In the genomic region with DNA sequence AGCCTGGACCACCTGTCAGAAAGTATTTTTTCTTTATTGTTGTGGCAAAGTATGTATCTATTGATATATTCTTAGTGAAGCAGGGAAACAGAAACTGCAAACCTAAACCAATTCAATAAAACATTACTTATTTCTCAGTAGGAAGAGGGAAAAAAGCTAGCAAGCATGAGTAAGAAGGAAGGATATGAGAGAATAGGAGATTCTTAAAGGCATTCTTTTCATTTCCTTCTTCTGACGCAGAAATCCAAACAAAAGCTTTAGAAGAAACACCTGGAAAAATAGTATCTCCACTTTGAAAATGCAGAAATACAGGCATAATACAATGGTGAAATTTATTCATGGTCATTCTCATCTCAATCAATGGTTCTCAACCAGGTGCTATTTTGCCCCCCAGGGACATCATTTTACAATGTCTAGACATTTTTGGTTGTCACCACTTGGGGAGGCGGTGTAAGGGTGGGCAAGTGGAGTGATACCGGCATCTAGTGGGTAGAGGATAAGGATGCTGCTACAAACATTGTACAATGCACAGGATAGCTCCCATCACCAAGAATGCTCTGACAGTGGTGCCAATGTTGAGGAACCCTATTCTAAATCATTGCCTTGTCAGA, we compare ENCODE assay signal across 18 cellular contexts. TPM values are rescaled to one million over a fixed set of nuclear protein-coding genes. Genes with fewer than 3 reads are reported as not detected.
DNase-seq lines count a peak whose midpoint lies in the region; ATAC-seq, FAIRE-seq and TF ChIP-seq lines count a peak whose summit lies in the region.
"Had no signal": no experiment of that assay in that cellular context is flagged by ENCODE, and none has a peak within 500 bp of the region (broad histone marks: within the 10 kb centered on the region; RNA-seq: fewer than 3 reads in every experiment).

No MANE protein-coding gene starts in this region.

- no peak overlapping the region for H3K4me2 ChIP-seq in GM12878 (ENCODE audit: control insufficient read depth, insufficient read depth)

- H4K20me1 ChIP-seq in GM12878 (ENCODE audit: control insufficient read depth, insufficient read depth): no peaks in the 10 kb centered on the region

- H3K27ac Mint-ChIP-seq in mesothelial cell of epicardium: no peak overlapping the region
- H3K27ac Mint-ChIP-seq: activated CD4-positive, alpha-beta memory T cell treated with anti-CD3 and anti-CD28 coated beads for 36 hours; H9 had no signal

- no peaks in the 10 kb centered on the region for H3K27me3 Mint-ChIP-seq in mesothelial cell of epicardium (ENCODE audit: low read depth)
- H3K27me3 Mint-ChIP-seq: activated CD4-positive, alpha-beta memory T cell treated with anti-CD3 and anti-CD28 coated beads for 36 hours had no signal

- H2AFZ ChIP-seq in GM12878 (ENCODE audit: control insufficient read depth, low read depth, low read length): no peak overlapping the region

- H3K9ac ChIP-seq in GM12878 (ENCODE audit: control insufficient read depth, insufficient read depth, low read length): no peak overlapping the region

- intact Hi-C loops in GM12878 (cut with micrococcal nuclease; ENCODE audit: unreplicated experiment) (loop anchor here (1.0 to 2.0 kb wide), 2 partner anchors 249 to 395 kb away; no protein-coding TSS in a partner anchor), posterior vena cava (cut with DNase I) (no loop called here)

- peak; percentile 42 for TF ChIP-seq RAD21 in GM12878 (IDR thresholded peaks at IDR 0.05; ENCODE audit: insufficient read depth, low read depth, low read length)

- no peak overlapping the region for H3K4me3 Mint-ChIP-seq in mesothelial cell of epicardium
- H3K4me3 Mint-ChIP-seq: activated CD4-positive, alpha-beta memory T cell treated with anti-CD3 and anti-CD28 coated beads for 36 hours; H9 had no signal

- TF ChIP-seq EP300 in GM12878 (IDR thresholded peaks at IDR 0.05; ENCODE audit: borderline replicate concordance in 1 of 2, control insufficient read depth in 1 of 2, low read depth in 2 of 2, low read length in 2 of 2): no peak

- peaks cover 3% of the 10 kb centered on the region; the same call in 1 of the 2 replicates for H3K4me1 ChIP-seq in GM12878 (ENCODE audit: control insufficient read depth, insufficient read depth, low read length)

- in situ Hi-C loops in GM12878 (cut with MboI): no loop called here

- no peaks in the 10 kb centered on the region for H3K36me3 ChIP-seq in GM12878 (ENCODE audit: control insufficient read depth in 2 of 2, insufficient read depth in 2 of 2, low read length in 1 of 2)
- H3K36me3 ChIP-seq: neutrophil had no signal

- TF ChIP-seq CTCF in GM12878 (IDR thresholded peaks at IDR 0.05 in 2 of 3, conservative IDR thresholded peaks at IDR 0.05 in 1 of 3; ENCODE audit: control insufficient read depth in 2 of 3, extremely low read depth in 1 of 3, insufficient read depth in 1 of 3, low read depth in 3 of 3, low read length in 3 of 3) (peak in 1 of 3 experiments; percentile 10; a peak in 1 of 6 replicates), mesothelial cell of epicardium (IDR thresholded peaks at IDR 0.05; ENCODE audit: unreplicated experiment) (no peak)

- no peaks in the 10 kb centered on the region for H3K79me2 ChIP-seq in GM12878 (ENCODE audit: control insufficient read depth, insufficient read depth, low read length)

- H3K9me3 Mint-ChIP-seq in mesothelial cell of epicardium: peaks cover 13% of the 10 kb centered on the region
- H3K9me3 Mint-ChIP-seq: activated CD4-positive, alpha-beta memory T cell treated with anti-CD3 and anti-CD28 coated beads for 36 hours had no signal

- RAD21 ChIA-PET in GM12878 (lab: Charles Lee; ENCODE audit: unreplicated experiment): interaction anchor here (0.7 to 1.7 kb wide), 6 partner anchors 76 to 395 kb away, joined by 3 to 5 read pairs (median 3); no protein-coding TSS in a partner anchor

- POLR2A ChIA-PET in GM12878 (lab: Charles Lee): no interaction called here

- 12% methylated on average over 3 of the region's 3 CpGs for WGBS in GM12878 (ENCODE audit: insufficient coverage, insufficient replicate concordance, low lambda C conversion rate, missing lambda C conversion rate)

- SMC1A ChIA-PET in GM12878 (lab: Charles Lee; ENCODE audit: uncharacterized antibody, unreplicated experiment): interaction anchor here (0.6 to 4.5 kb wide), 8 partner anchors 10 to 598 kb away, joined by 4 to 28 read pairs (median 7); no protein-coding TSS in a partner anchor

- no peak for TF ChIP-seq POLR2A in GM12878 (IDR thresholded peaks at IDR 0.05; ENCODE audit: low read depth, low read length)

- peaks cover 7% of the 10 kb centered on the region for H3K4me1 Mint-ChIP-seq in mesothelial cell of epicardium

- no peaks in the 10 kb centered on the region for H3K36me3 Mint-ChIP-seq in mesothelial cell of epicardium
- H3K36me3 Mint-ChIP-seq: activated CD4-positive, alpha-beta memory T cell treated with anti-CD3 and anti-CD28 coated beads for 36 hours had no signal

- no peaks in the 10 kb centered on the region for H3K27me3 ChIP-seq in GM12878 (replicated peaks in 1 of 2; ENCODE audit: control insufficient read depth in 2 of 2, insufficient read depth in 2 of 2, low read length in 1 of 2)
- H3K27me3 ChIP-seq: neutrophil had no signal

- H3K9me3 ChIP-seq in GM12878 (replicated peaks; ENCODE audit: control insufficient read depth, insufficient read depth, low read length): no peaks in the 10 kb centered on the region
- H3K9me3 ChIP-seq: mucosa of descending colon, neutrophil had no signal

- no peak overlapping the region for H3K27ac ChIP-seq in GM12878 (ENCODE audit: control insufficient read depth, insufficient read depth)
- H3K27ac ChIP-seq: C4-2B, neutrophil had no signal

- DNase-seq in EL (peak; percentile 13), HT1080 (ENCODE audit: low read depth) (peak; percentile 32), GM12878 (ENCODE audit: low read depth, low spot score) (no peak), kidney glomerular epithelial cell (lab: John Stamatoyannopoulos, UW) (peak; percentile 15), posterior vena cava (ENCODE audit: low spot score) (no peak), mesothelial cell of epicardium (ENCODE audit: low spot score in 2 of 2, unreplicated experiment in 2 of 2) (no peak)
- DNase-seq: activated CD4-positive, alpha-beta memory T cell treated with anti-CD3 and anti-CD28 coated beads for 36 hours; H9; mucosa of descending colon; stimulated activated CD4-positive, alpha-beta T cell treated with anti-CD3 and anti-CD28 coated beads, Interleukin-1b, Interleukin-23, amount 100 ng/mL, for 48 hours had no signal

- FAIRE-seq in GM12878 (lab: Jason Lieb, UNC): no peak
- FAIRE-seq: colon, islet of Langerhans had no signal

- no peak overlapping the region for H3K4me3 ChIP-seq in GM12878
- H3K4me3 ChIP-seq: mucosa of descending colon had no signal

- ATAC-seq in GM12878 (peak; percentile 48), HG02840 (IDR thresholded peaks at IDR 0.05; ENCODE audit: low FRiP score, unreplicated experiment) (no peak)
- ATAC-seq: mucosa of descending colon, sciatic nerve had no signal

- CTCF ChIA-PET in GM12878 (lab: Yijun Ruan, JAX): interaction anchor here (0.9 to 2.9 kb wide), 7 partner anchors 12 to 396 kb away, joined by 3 to 19 read pairs (median 3); no protein-coding TSS in a partner anchor

- BruUV-seq in GM12878 (replicated peaks; lab: Mats Ljungman, UMichigan): no TSS peak

TF ChIP-seq in GM12878, 131 proteins besides CTCF, POLR2A, EP300 and RAD21 (continues in another document):
- TF ChIP-seq MEF2B (IDR thresholded peaks at IDR 0.05; ENCODE audit: partially characterized antibody, poor library complexity, severe bottlenecking) (peak; percentile 36), SMC3 (IDR thresholded peaks at IDR 0.05; ENCODE audit: borderline replicate concordance, low read length) (peak; percentile 35; the same call in 1 of the 2 replicates), CEBPB (IDR thresholded peaks at IDR 0.05; ENCODE audit: borderline replicate concordance in 1 of 2, low read depth in 2 of 2, low read length in 2 of 2) (no peak)
- TF ChIP-seq, protein P1, sequence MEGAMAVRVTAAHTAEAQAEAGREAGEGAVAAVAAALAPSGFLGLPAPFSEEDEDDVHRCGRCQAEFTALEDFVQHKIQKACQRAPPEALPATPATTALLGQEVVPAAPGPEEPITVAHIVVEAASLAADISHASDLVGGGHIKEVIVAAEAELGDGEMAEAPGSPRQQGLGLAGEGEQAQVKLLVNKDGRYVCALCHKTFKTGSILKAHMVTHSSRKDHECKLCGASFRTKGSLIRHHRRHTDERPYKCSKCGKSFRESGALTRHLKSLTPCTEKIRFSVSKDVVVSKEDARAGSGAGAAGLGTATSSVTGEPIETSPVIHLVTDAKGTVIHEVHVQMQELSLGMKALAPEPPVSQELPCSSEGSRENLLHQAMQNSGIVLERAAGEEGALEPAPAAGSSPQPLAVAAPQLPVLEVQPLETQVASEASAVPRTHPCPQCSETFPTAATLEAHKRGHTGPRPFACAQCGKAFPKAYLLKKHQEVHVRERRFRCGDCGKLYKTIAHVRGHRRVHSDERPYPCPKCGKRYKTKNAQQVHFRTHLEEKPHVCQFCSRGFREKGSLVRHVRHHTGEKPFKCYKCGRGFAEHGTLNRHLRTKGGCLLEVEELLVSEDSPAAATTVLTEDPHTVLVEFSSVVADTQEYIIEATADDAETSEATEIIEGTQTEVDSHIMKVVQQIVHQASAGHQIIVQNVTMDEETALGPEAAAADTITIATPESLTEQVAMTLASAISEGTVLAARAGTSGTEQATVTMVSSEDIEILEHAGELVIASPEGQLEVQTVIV (IDR thresholded peaks at IDR 0.05; ENCODE audit: borderline replicate concordance, partially characterized antibody): no peak

RNA-seq across cellular contexts. Expression of gene ATXN3L, which starts 21.7 kb away (rescaled TPM):
- not detected in 2 replicates for total RNA-seq in HT1080 (2014; rRNA removed; shearing (Covaris generic))
- not detected in 2 replicates for polyA plus RNA-seq in HT1080 (2015; cell fraction: cytosol; rRNA removed)
- not detected in 2 replicates for polyA plus RNA-seq in HT1080 (2015; cell fraction: nucleus; rRNA removed)
- total RNA-seq in GM12878 (2013; cell fraction: nucleolus; rRNA removed): not detected in 2 replicates
- total RNA-seq in GM12878 (2014; rRNA removed): not detected in 2 replicates
- total RNA-seq in GM12878 (2014; rRNA removed; fragmentation: Illumina TruSeq; extraction: Trizol): not detected in 2 replicates
- total RNA-seq in GM12878 (2021): not detected in 2 replicates
- polyA plus RNA-seq in GM12878 (2011; ENCODE audit: low read depth): not detected
- polyA plus RNA-seq in GM12878 (2011; rRNA removed): not detected in 2 replicates
- not detected in 2 replicates for polyA plus RNA-seq in GM12878 (2011; cell fraction: cytosol; rRNA removed)
- not detected in 2 replicates for polyA plus RNA-seq in GM12878 (2011; cell fraction: nucleus; rRNA removed)
- polyA plus RNA-seq in GM12878 (2012): not detected in 2 replicates
- polyA plus RNA-seq in GM12878 (2014; fragmentation: Illumina TruSeq; extraction: Trizol): not detected in 2 replicates
- polyA plus RNA-seq in GM12878 (2014; fragmentation: Nextera tagmentation; extraction: Ambion mirVana): not detected
- polyA plus RNA-seq in GM12878 (2014; rRNA removed): not detected in 2 replicates
- polyA plus RNA-seq in GM12878 (2016; fragmentation: Nextera tagmentation; extraction: Ambion mirVana): not detected
- not detected in 2 replicates for polyA minus RNA-seq in GM12878 (2011; rRNA and poly(A)+ RNA removed)
- polyA minus RNA-seq in GM12878 (2011; cell fraction: cytosol; rRNA and poly(A)+ RNA removed): not detected in 2 replicates
- polyA minus RNA-seq in GM12878 (2011; cell fraction: nucleus; rRNA and poly(A)+ RNA removed): not detected in 2 replicates
- total RNA-seq in posterior vena cava: not detected
- total RNA-seq in mesothelial cell of epicardium: not detected in 3 replicates
- total RNA-seq: activated CD4-positive, alpha-beta memory T cell treated with anti-CD3 and anti-CD28 coated beads for 36 hours; H9; mucosa of descending colon; NCI-H460; sciatic nerve; subcutaneous adipose tissue had no signal

Comparison
In these comparisons a context has a peak if more than half of its experiments do, and no peak if none do; other contexts are left out.
1. DNase-seq: peak in EL (single experiment), HT1080 (single experiment) and kidney glomerular epithelial cell (single experiment); none in GM12878 (single experiment), posterior vena cava (single experiment) and mesothelial cell of epicardium (0 of 2).